In the genomic region with DNA sequence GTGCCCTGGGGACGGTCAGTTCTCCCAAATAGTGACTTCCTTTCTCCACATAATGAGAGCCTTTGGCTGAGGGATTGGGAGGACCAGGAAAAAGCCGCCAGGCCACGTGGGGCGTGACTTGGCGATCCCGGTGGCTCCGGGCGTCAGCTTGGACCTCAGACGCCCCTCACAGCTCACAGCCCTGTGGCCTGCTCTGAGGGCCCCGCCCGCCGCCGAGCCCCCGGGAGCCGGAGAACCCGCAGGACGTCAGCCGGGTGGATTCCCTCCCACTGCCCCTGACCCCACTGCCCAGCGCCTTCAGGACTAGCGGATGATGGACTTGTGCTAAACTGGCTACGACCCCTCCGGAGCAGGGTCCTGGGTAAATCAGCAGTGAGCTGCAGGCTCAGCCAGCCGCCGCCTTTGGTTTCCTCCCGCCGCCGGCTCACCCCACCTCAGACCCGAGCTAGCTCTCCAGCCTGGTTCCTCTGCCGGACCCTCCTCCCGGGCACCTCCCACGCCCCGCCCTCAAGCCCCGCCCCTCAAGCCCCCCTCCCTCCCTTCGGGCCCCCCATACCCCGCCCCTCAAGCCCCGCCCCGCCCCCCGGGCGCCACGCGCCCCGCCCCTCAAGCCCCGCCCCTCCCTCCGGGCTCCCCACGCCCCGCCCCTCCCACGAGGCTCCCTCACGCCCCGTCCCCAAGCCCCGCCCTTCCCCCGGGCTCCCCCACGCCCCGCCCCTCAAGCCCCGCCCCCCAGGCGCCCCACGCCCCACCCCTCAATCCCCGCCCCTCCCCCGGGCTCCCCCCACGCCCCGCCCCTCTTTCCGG, we compare ENCODE assay signal across 8 cellular contexts. TPM values are rescaled to one million over a fixed set of nuclear protein-coding genes. Genes with fewer than 3 reads are reported as not detected.
DNase-seq lines count a peak whose midpoint lies in the region; ATAC-seq and TF ChIP-seq lines count a peak whose summit lies in the region.

No MANE protein-coding gene starts in this region.

- H3K4me1 Mint-ChIP-seq in stimulated activated effector memory CD8-positive, alpha-beta T cell treated with anti-CD3 and anti-CD28 coated beads, Interleukin-12 subunit alpha, Interleukin-12 subunit beta, amount 100 ng/mL, for 72 hours, result peaks cover 7% of the 10 kb centered on the region

- H3K27me3 ChIP-seq in NT2/D1 (ENCODE audit: insufficient read depth, insufficient read length), result peaks cover 10% of the 10 kb centered on the region
- H3K27me3 ChIP-seq in kidney epithelial cell (ENCODE audit: control insufficient read depth, insufficient read depth, low read length), result no peaks in the 10 kb centered on the region

- in situ Hi-C loops in Caki2 (cut with HindIII; ENCODE audit: low pct_unique_long_range_greater_than_20kb, low sequenced_read_pairs), result no loop called here

- peak overlapping the region; percentile 55 for H3K4me3 Mint-ChIP-seq in stimulated activated effector memory CD8-positive, alpha-beta T cell treated with anti-CD3 and anti-CD28 coated beads, Interleukin-12 subunit alpha, Interleukin-12 subunit beta, amount 100 ng/mL, for 72 hours

- H3K9me3 Mint-ChIP-seq in stimulated activated effector memory CD8-positive, alpha-beta T cell treated with anti-CD3 and anti-CD28 coated beads, Interleukin-12 subunit alpha, Interleukin-12 subunit beta, amount 100 ng/mL, for 72 hours, result no peaks in the 10 kb centered on the region

- peaks cover 26% of the 10 kb centered on the region for H3K4me1 ChIP-seq in NT2/D1 (ENCODE audit: insufficient read depth, insufficient read length)

- H3K27ac Mint-ChIP-seq in stimulated activated effector memory CD8-positive, alpha-beta T cell treated with anti-CD3 and anti-CD28 coated beads, Interleukin-12 subunit alpha, Interleukin-12 subunit beta, amount 100 ng/mL, for 72 hours, result no peak overlapping the region

- no peak for TF ChIP-seq CTCF in kidney epithelial cell (IDR thresholded peaks at IDR 0.05; ENCODE audit: insufficient read depth, low read length, poor library complexity, severe bottlenecking)

- no peaks in the 10 kb centered on the region for H3K36me3 Mint-ChIP-seq in stimulated activated effector memory CD8-positive, alpha-beta T cell treated with anti-CD3 and anti-CD28 coated beads, Interleukin-12 subunit alpha, Interleukin-12 subunit beta, amount 100 ng/mL, for 72 hours

- peak overlapping the region; percentile 70 for H3K27ac ChIP-seq in caudate nucleus (ENCODE audit: low read depth, low read length)

- peak; percentile 44 for DNase-seq in Caki2 (ENCODE audit: low read depth)
- DNase-seq in NT2/D1 (ENCODE audit: low read depth, low spot score), result no peak
- DNase-seq in caudate nucleus (lab: John Stamatoyannopoulos, UW), result peak in 24 of 61 donors; percentile 30 to 93 (median 81)
- DNase-seq in kidney epithelial cell (ENCODE audit: low read depth), result no peak
- DNase-seq in stimulated activated effector memory CD8-positive, alpha-beta T cell treated with anti-CD3 and anti-CD28 coated beads, Interleukin-12 subunit alpha, Interleukin-12 subunit beta, amount 100 ng/mL, for 72 hours (ENCODE audit: low spot score in 2 of 2), result peak in 1 of 2 donors; percentile 81
- no peak for DNase-seq in occipital lobe (lab: John Stamatoyannopoulos, UW)

- H3K9me3 ChIP-seq in NT2/D1 (ENCODE audit: insufficient read depth, low read length), result no peaks in the 10 kb centered on the region

- H3K9ac ChIP-seq in NT2/D1 (ENCODE audit: insufficient read length, low read depth), result peak overlapping the region; percentile 86

- H3K36me3 ChIP-seq in NT2/D1 (ENCODE audit: insufficient read depth, insufficient read length, low read length), result no peaks in the 10 kb centered on the region
- H3K36me3 ChIP-seq in kidney epithelial cell (ENCODE audit: control insufficient read depth, insufficient read depth, low read length), result no peaks in the 10 kb centered on the region

- peak overlapping the region; percentile 42 for H3K4me3 ChIP-seq in NT2/D1 (ENCODE audit: insufficient read length, low read depth)
- peak overlapping the region; percentile 48 for H3K4me3 ChIP-seq in kidney epithelial cell (ENCODE audit: low read depth, low read length)

- ATAC-seq in GM21447 (IDR thresholded peaks at IDR 0.05; ENCODE audit: unreplicated experiment) (peak; percentile 54), HG02571 (IDR thresholded peaks at IDR 0.05; ENCODE audit: unreplicated experiment) (no peak)
- ATAC-seq in stimulated activated effector memory CD8-positive, alpha-beta T cell treated with anti-CD3 and anti-CD28 coated beads, Interleukin-12 subunit alpha, Interleukin-12 subunit beta, amount 100 ng/mL, for 72 hours, result peak; percentile 31

RNA-seq across cellular contexts. Expression of a gene that starts 10.0 kb away (rescaled TPM):
- 130 and 184 TPM in 2 replicates for total RNA-seq in Caki2 (2014; rRNA removed; shearing (Covaris generic); ENCODE audit: low replicate concordance)
- 50.6 and 65.8 TPM in 2 replicates for total RNA-seq in kidney epithelial cell
- 20.3 TPM for total RNA-seq in occipital lobe

RNA-seq across cellular contexts. Expression of a gene that starts 23.5 kb away (rescaled TPM):
- total RNA-seq in Caki2 (2014; rRNA removed; shearing (Covaris generic); ENCODE audit: low replicate concordance), result 4.8 and 5.6 TPM in 2 replicates
- total RNA-seq in kidney epithelial cell, result 26.9 and 33.8 TPM in 2 replicates
- total RNA-seq in occipital lobe, result 19.3 TPM
